ENCODE assay signal across 1 cellular context in genomic region chr3:177831361-177831760, GRCh38.
TF ChIP-seq lines count a peak whose summit lies in the region.

No MANE protein-coding gene starts in this region.

TF ChIP-seq in A549, 52 proteins besides CTCF, POLR2A, EP300 and RAD21 (continued from another document):
- no peak for TF ChIP-seq REST (IDR thresholded peaks at IDR 0.05)
- no peak for TF ChIP-seq ZFP36 (IDR thresholded peaks at IDR 0.05; ENCODE audit: borderline replicate concordance, partially characterized antibody)
- no peak for TF ChIP-seq HDAC2 (IDR thresholded peaks at IDR 0.05)
- no peak for TF ChIP-seq KDM5A (IDR thresholded peaks at IDR 0.05)
